In genomic region chr5:40677456-40677855, GRCh38 we compare ENCODE assay signal across 13 cellular contexts. TPM values are rescaled to one million over a fixed set of nuclear protein-coding genes. Genes with fewer than 3 reads are reported as not detected.
A peak's percentile ranks its signal among the peaks of the same experiment; 100 is the strongest.
DNase-seq lines count a peak whose midpoint lies in the region; ATAC-seq and TF ChIP-seq lines count a peak whose summit lies in the region.
"Had no signal": no experiment of that assay in that cellular context is flagged by ENCODE, and none has a peak within 500 bp of the region (broad histone marks: within the 10 kb centered on the region; RNA-seq: fewer than 3 reads in every experiment).

No MANE protein-coding gene starts in this region.

- H3K27ac Mint-ChIP-seq in CD8-positive, alpha-beta memory T cell, result peak overlapping the region in 7 of 8 donors; percentile 13 to 95 (median 71)
- H3K27ac Mint-ChIP-seq in progenitor cell of endocrine pancreas, result no peak overlapping the region

- H3K27me3 Mint-ChIP-seq in CD8-positive, alpha-beta memory T cell, result peaks cover 0 to 3% of the 10 kb centered on the region in 2 donors
- H3K27me3 Mint-ChIP-seq in progenitor cell of endocrine pancreas, result peaks cover 21% of the 10 kb centered on the region

- peaks cover 0 to 2% (median 0%) of the 10 kb centered on the region in 5 donors for H3K9me3 Mint-ChIP-seq in CD8-positive, alpha-beta memory T cell
- H3K9me3 Mint-ChIP-seq in progenitor cell of endocrine pancreas (ENCODE audit: low read depth), result no peaks in the 10 kb centered on the region

- no peaks in the 10 kb centered on the region for H3K27me3 ChIP-seq in CD8-positive, alpha-beta memory T cell (ENCODE audit: insufficient read depth, low read length, poor library complexity, severe bottlenecking)
- H3K27me3 ChIP-seq in Panc1 (ENCODE audit: control insufficient read depth, insufficient read depth, low read length) (no peaks in the 10 kb centered on the region), duodenal mucosa (ENCODE audit: control insufficient read depth in 1 of 2, insufficient read depth in 2 of 2, low read length in 2 of 2) (no peaks in the 10 kb centered on the region)

- H3K4me1 ChIP-seq in CD8-positive, alpha-beta memory T cell (ENCODE audit: insufficient read depth, low read length), result peaks cover 58% of the 10 kb centered on the region
- H3K4me1 ChIP-seq in Panc1 (ENCODE audit: control insufficient read depth, insufficient read depth, low read length) (peaks cover 18% of the 10 kb centered on the region), duodenal mucosa (ENCODE audit: control insufficient read depth in 1 of 2, insufficient read depth in 2 of 2, low read length in 2 of 2) (peaks cover 27 to 28% of the 10 kb centered on the region in 2 donors)

- TF ChIP-seq CTCF in Panc1 (IDR thresholded peaks at IDR 0.05), result no peak
- no peak for TF ChIP-seq CTCF in progenitor cell of endocrine pancreas (IDR thresholded peaks at IDR 0.05; ENCODE audit: unreplicated experiment)

- no peaks in the 10 kb centered on the region for H3K9me3 ChIP-seq in CD8-positive, alpha-beta memory T cell (ENCODE audit: low read length)
- no peaks in the 10 kb centered on the region for H3K9me3 ChIP-seq in Panc1 (ENCODE audit: control insufficient read depth, insufficient read depth, low read depth, low read length)
- H3K9me3 ChIP-seq in duodenal mucosa (ENCODE audit: control insufficient read depth in 1 of 2, low read length in 2 of 2), result no peaks in the 10 kb centered on the region

- CTCF ChIA-PET in CD8-positive, alpha-beta memory T cell (lab: Charles Lee), result interaction anchor here (0.9 to 3.9 kb wide), 3 partner anchors 8 to 268 kb away, joined by 3 to 14 read pairs (median 3); no protein-coding TSS in a partner anchor
- CTCF ChIA-PET in Panc1 (lab: Charles Lee), result interaction anchor here (0.7 kb wide), 1 partner anchor 72 kb away, joined by 3 read pairs; no protein-coding TSS in a partner anchor

- no TSS peak for BruUV-seq in Panc1 (replicated peaks; lab: Mats Ljungman, UMichigan)

- H3K4me1 Mint-ChIP-seq in CD8-positive, alpha-beta memory T cell, result peaks cover 45 to 67% (median 64%) of the 10 kb centered on the region in 3 donors
- H3K4me1 Mint-ChIP-seq in progenitor cell of endocrine pancreas (ENCODE audit: low read depth), result peaks cover 36% of the 10 kb centered on the region

- POLR2A ChIA-PET in CD8-positive, alpha-beta memory T cell (lab: Charles Lee), result interaction anchor here (0.6 kb wide), 1 partner anchor 271 kb away, joined by 4 read pairs; no protein-coding TSS in a partner anchor
- POLR2A ChIA-PET in Panc1 (lab: Charles Lee), result no interaction called here

- DNase-seq in CD8-positive, alpha-beta memory T cell, result no peak
- DNase-seq in Panc1 (ENCODE audit: low read depth, low spot score) (no peak), progenitor cell of endocrine pancreas (ENCODE audit: low spot score, unreplicated experiment) (no peak), AG20443 (ENCODE audit: low spot score) (no peak), putamen (ENCODE audit: low spot score) (no peak), SIG-M5 treated with dmso at 0.1 percent for 504 hours (lab: John Stamatoyannopoulos, UW; ENCODE audit: unreplicated experiment) (no peak)
- DNase-seq: activated CD8-positive, alpha-beta memory T cell treated with anti-CD3 and anti-CD28 coated beads, Interleukin-2, amount 50 U/mL, for 48 hours; hypothalamus; NCI-H524; stimulated activated CD4-positive, alpha-beta T cell treated with anti-CD3 and anti-CD28 coated beads, Interleukin-4, amount 100 ng/mL, for 24 hours had no signal

- in situ Hi-C loops in Panc1 (cut with HindIII; ENCODE audit: low pct_unique_long_range_greater_than_20kb, low sequenced_read_pairs), result no loop called here

- H3K36me3 ChIP-seq in CD8-positive, alpha-beta memory T cell (ENCODE audit: insufficient read depth, low read length), result peaks cover 7% of the 10 kb centered on the region
- H3K36me3 ChIP-seq in Panc1 (ENCODE audit: control insufficient read depth, insufficient read depth, low read length) (no peaks in the 10 kb centered on the region), duodenal mucosa (ENCODE audit: control insufficient read depth in 1 of 2, insufficient read depth in 2 of 2, low read length in 2 of 2) (peaks cover 6 to 7% of the 10 kb centered on the region in 2 donors)

- H3K4me3 Mint-ChIP-seq in CD8-positive, alpha-beta memory T cell, result peak overlapping the region in 4 of 7 donors; percentile 5 to 68 (median 9)
- peak overlapping the region; percentile 12 for H3K4me3 Mint-ChIP-seq in progenitor cell of endocrine pancreas (ENCODE audit: low read depth)

- H3K4me3 ChIP-seq in CD8-positive, alpha-beta memory T cell (ENCODE audit: low read length), result no peak overlapping the region
- H3K4me3 ChIP-seq in Panc1 (ENCODE audit: low read depth in 2 of 2, low read length in 2 of 2) (peak overlapping the region; percentile 35 to 72), duodenal mucosa (ENCODE audit: low read depth in 1 of 2, low read length in 2 of 2) (peak overlapping the region; percentile 79 to 84)
- H3K4me3 ChIP-seq: coronary artery had no signal

- intact Hi-C loops in Panc1 (cut with micrococcal nuclease; ENCODE audit: unreplicated experiment), result no loop called here

- no peak overlapping the region for H3K27ac ChIP-seq in CD8-positive, alpha-beta memory T cell (ENCODE audit: low read depth, low read length)
- H3K27ac ChIP-seq in Panc1 (ENCODE audit: low read length), result peak overlapping the region; percentile 97
- H3K27ac ChIP-seq in duodenal mucosa (ENCODE audit: low read depth, low read length), result no peak overlapping the region

- H3K36me3 Mint-ChIP-seq in CD8-positive, alpha-beta memory T cell, result peaks cover 8 to 30% (median 11%) of the 10 kb centered on the region in 3 donors
- no peaks in the 10 kb centered on the region for H3K36me3 Mint-ChIP-seq in progenitor cell of endocrine pancreas (ENCODE audit: insufficient read depth)

- ATAC-seq in Panc1 (no peak), HG03095 (IDR thresholded peaks at IDR 0.05; ENCODE audit: unreplicated experiment) (no peak)

- peak overlapping the region; percentile 22 to 49 for H3K9ac ChIP-seq in duodenal mucosa (ENCODE audit: low read depth in 1 of 2, low read length in 2 of 2)

RNA-seq across cellular contexts. Expression of gene PTGER4, which starts 2.3 kb away (rescaled TPM):
- total RNA-seq in CD8-positive, alpha-beta memory T cell, result 10 to 100 TPM; 49.5 to 53.9 TPM
- polyA plus RNA-seq in CD8-positive, alpha-beta memory T cell, result 84.1 TPM
- total RNA-seq in Panc1 (2021; ENCODE audit: unreplicated experiment), result 20.0 TPM
- polyA plus RNA-seq in Panc1 (2012; ENCODE audit: insufficient read length), result 26.9 TPM
- total RNA-seq in progenitor cell of endocrine pancreas, result 4.7 and 5.6 TPM in 2 replicates
